Comparison of ENCODE assay signal across 25 cellular contexts in genomic region chr6:47349931-47350330, GRCh38. TPM values are rescaled to one million over a fixed set of nuclear protein-coding genes. Genes with fewer than 3 reads are reported as not detected.
A peak's percentile ranks its signal among the peaks of the same experiment; 100 is the strongest.
DNase-seq lines count a peak whose midpoint lies in the region; ATAC-seq, FAIRE-seq and TF ChIP-seq lines count a peak whose summit lies in the region.
"Had no signal": no experiment of that assay in that cellular context is flagged by ENCODE, and none has a peak within 500 bp of the region (broad histone marks: within the 10 kb centered on the region; RNA-seq: fewer than 3 reads in every experiment).

No MANE protein-coding gene starts in this region.

- H2AFZ ChIP-seq in HepG2 (ENCODE audit: low read length) = no peak overlapping the region
- peak overlapping the region; percentile 20; the same call in 1 of the 2 replicates for H2AFZ ChIP-seq in OCI-LY7 (ENCODE audit: low read length)
- no peak overlapping the region for H2AFZ ChIP-seq in K562 (ENCODE audit: low read depth, low read length)
- H2AFZ ChIP-seq in PC-3 (ENCODE audit: low read length) = no peak overlapping the region

- TF ChIP-seq POLR2A in HepG2 (IDR thresholded peaks at IDR 0.05; ENCODE audit: insufficient read depth in 1 of 2, low read depth in 2 of 2, low read length in 2 of 2) (no peak), right lobe of liver (IDR thresholded peaks at IDR 0.05) (no peak), K562 (conservative IDR thresholded peaks at IDR 0.05) (no peak)

- in situ Hi-C loops in HepG2 (cut with HindIII; ENCODE audit: extremely low pct_ligation_motif_present, low pct_unique_long_range_greater_than_20kb) (no loop called here), K562 (cut with MboI) (no loop called here)

- intact Hi-C loops in HepG2 (cut with micrococcal nuclease; ENCODE audit: unreplicated experiment) = no loop called here
- intact Hi-C loops in right lobe of liver (cut with DNase I) = no loop called here
- intact Hi-C loops in OCI-LY7 (cut with micrococcal nuclease; ENCODE audit: unreplicated experiment) = loop anchor here (10.0 kb wide), 1 partner anchor 715 kb away; no protein-coding TSS in a partner anchor
- intact Hi-C loops in K562 (cut with micrococcal nuclease) = no loop called here
- intact Hi-C loops in PC-3 (cut with micrococcal nuclease) = no loop called here

- H3K4me2 ChIP-seq in HepG2 (ENCODE audit: low read depth, low read length) (no peak overlapping the region), OCI-LY7 (ENCODE audit: low read length) (no peak overlapping the region), K562 (ENCODE audit: insufficient read depth, low read length) (no peak overlapping the region), PC-3 (ENCODE audit: low read length) (no peak overlapping the region)
- H3K4me2 ChIP-seq: A549; BLaER1 treated with 17β-estradiol and CSF1 and Interleukin-3, amounts not matched to agents 10 nM and 100 nM had no signal

- 18% methylated on average over 2 of the region's 2 CpGs for WGBS in HepG2 (ENCODE audit: low lambda C conversion rate)
- WGBS in right lobe of liver (ENCODE audit: insufficient coverage, low coverage, low lambda C conversion rate, missing lambda C conversion rate) = 44% methylated on average over 2 of the region's 2 CpGs
- 5% methylated on average over 2 of the region's 2 CpGs for WGBS in K562 (ENCODE audit: insufficient coverage, low coverage, missing lambda C conversion rate)

- no peaks in the 10 kb centered on the region for H4K20me1 ChIP-seq in HepG2 (ENCODE audit: insufficient read depth, low read length)
- H4K20me1 ChIP-seq in OCI-LY7 (ENCODE audit: insufficient read depth, low read length) = no peaks in the 10 kb centered on the region
- H4K20me1 ChIP-seq in K562 (replicated peaks; ENCODE audit: control insufficient read depth, insufficient read depth, low read length) = no peaks in the 10 kb centered on the region
- H4K20me1 ChIP-seq in PC-3 (ENCODE audit: low read length) = no peaks in the 10 kb centered on the region
- H4K20me1 ChIP-seq: BLaER1 treated with 17β-estradiol and CSF1 and Interleukin-3, amounts not matched to agents 10 nM and 100 nM had no signal

- TF ChIP-seq EP300 in HepG2 (IDR thresholded peaks at IDR 0.05; ENCODE audit: low read depth in 2 of 2, low read length in 2 of 2) (no peak), HepG2 (CRISPR knock-in tag; IDR thresholded peaks at IDR 0.05; ENCODE audit: borderline replicate concordance) (no peak), K562 (IDR thresholded peaks at IDR 0.05; ENCODE audit: low read length) (no peak)

- H3K9me1 ChIP-seq in K562 (ENCODE audit: control insufficient read depth, insufficient read depth, low read length) = no peaks in the 10 kb centered on the region

- H3K9me2 ChIP-seq in OCI-LY7 (ENCODE audit: insufficient read depth, low read length) (no peaks in the 10 kb centered on the region), PC-3 (replicated peaks; ENCODE audit: low read length) (no peaks in the 10 kb centered on the region)

- TF ChIP-seq RAD21 in HepG2 (CRISPR knock-in tag; IDR thresholded peaks at IDR 0.05) (no peak), K562 (CRISPR knock-in tag; conservative IDR thresholded peaks at IDR 0.05 in 1 of 2, IDR thresholded peaks at IDR 0.05 in 1 of 2) (no peak)

- DNase-seq in HepG2 (ENCODE audit: low spot score) (no peak), right lobe of liver (no peak), OCI-LY7 (ENCODE audit: low spot score) (no peak), K562 (ENCODE audit: extremely low read depth in 1 of 4, low spot score in 3 of 4) (no peak), PC-3 (no peak), foreskin melanocyte (no peak)
- DNase-seq in activated naive CD4-positive, alpha-beta T cell treated with Interleukin-2 at 50 U/mL for 16 hours = no peak
- DNase-seq: 8988T; ACHN; AML-193; BE2C; CD4-positive, alpha-beta T cell; CD8-positive, alpha-beta memory T cell; DMS 273 treated with DMSO at 0.1 percent for 48 hours; DMS79; EL; GF-D8; GOT3; HFFc6 had no signal

- H3K27ac ChIP-seq in HepG2 (ENCODE audit: extremely low read length, insufficient read depth, low read length) = no peak overlapping the region
- no peak overlapping the region for H3K27ac ChIP-seq in right lobe of liver
- no peak overlapping the region for H3K27ac ChIP-seq in OCI-LY7 (ENCODE audit: low read depth, low read length, poor library complexity, severe bottlenecking)
- H3K27ac ChIP-seq in K562 (ENCODE audit: extremely low read depth, low read depth, low read length) = no peak overlapping the region
- H3K27ac ChIP-seq in PC-3 (ENCODE audit: low read length) = no peak overlapping the region
- H3K27ac ChIP-seq: A549; BLaER1 treated with 17β-estradiol and CSF1 and Interleukin-3, amounts not matched to agents 10 nM and 100 nM had no signal

- CTCF ChIA-PET in HepG2 (lab: Yijun Ruan, JAX; ENCODE audit: low intra/inter-chr PET ratio, low total read pairs) (no interaction called here), OCI-LY7 (lab: Charles Lee; ENCODE audit: unreplicated experiment) (interaction anchor here (1.6 kb wide), 1 partner anchor 10 kb away, joined by 6 read pairs; no protein-coding TSS in a partner anchor), K562 (lab: Yijun Ruan, JAX; ENCODE audit: low intra/inter-chr PET ratio) (no interaction called here), PC-3 (lab: Charles Lee) (interaction anchor here (0.5 kb wide), 1 partner anchor 70 kb away, joined by 4 read pairs; no protein-coding TSS in a partner anchor)

- H3K79me2 ChIP-seq in HepG2 (ENCODE audit: insufficient read depth, low read length) (no peaks in the 10 kb centered on the region), OCI-LY7 (ENCODE audit: insufficient read depth, low read depth, low read length) (no peaks in the 10 kb centered on the region), K562 (ENCODE audit: control insufficient read depth, insufficient read depth, low read length) (no peaks in the 10 kb centered on the region), PC-3 (ENCODE audit: low read length) (no peaks in the 10 kb centered on the region)

- TF ChIP-seq CTCF in HepG2 (CRISPR knock-in tag; IDR thresholded peaks at IDR 0.05) (no peak), right lobe of liver (IDR thresholded peaks at IDR 0.05) (no peak), OCI-LY7 (conservative IDR thresholded peaks at IDR 0.05; ENCODE audit: low read length) (no peak), K562 (IDR thresholded peaks at IDR 0.05 in 2 of 3, conservative IDR thresholded peaks at IDR 0.05 in 1 of 3; ENCODE audit: insufficient read depth in 2 of 3, low read depth in 1 of 3, low read length in 3 of 3) (no peak), PC-3 (conservative IDR thresholded peaks at IDR 0.05; ENCODE audit: low read depth, low read length) (no peak)

- no peaks in the 10 kb centered on the region for H3K36me3 ChIP-seq in HepG2 (replicated peaks in 1 of 2; ENCODE audit: control insufficient read depth in 1 of 2, insufficient read depth in 2 of 2, low read length in 2 of 2)
- H3K36me3 ChIP-seq in right lobe of liver = no peaks in the 10 kb centered on the region
- peaks cover 3% of the 10 kb centered on the region; the same call in 1 of the 2 replicates for H3K36me3 ChIP-seq in OCI-LY7 (ENCODE audit: insufficient read depth, low read length)
- H3K36me3 ChIP-seq in K562 (ENCODE audit: control insufficient read depth, insufficient read depth, low read length) = no peaks in the 10 kb centered on the region
- no peaks in the 10 kb centered on the region for H3K36me3 ChIP-seq in PC-3 (ENCODE audit: low read depth, low read length)
- H3K36me3 ChIP-seq: BE2C; BLaER1 treated with 17β-estradiol and CSF1 and Interleukin-3, amounts not matched to agents 10 nM and 100 nM; HAP-1 had no signal

- ATAC-seq in HepG2 = no peak
- no peak for ATAC-seq in right lobe of liver
- ATAC-seq in K562 = no peak
- ATAC-seq in PC-3 = no peak
- ATAC-seq: A549 had no signal

- H3K4me3 ChIP-seq in HepG2 (replicated peaks in 1 of 3; ENCODE audit: insufficient read depth in 1 of 3, low read depth in 2 of 3, low read length in 3 of 3) = no peak overlapping the region
- no peak overlapping the region for H3K4me3 ChIP-seq in right lobe of liver
- H3K4me3 ChIP-seq in OCI-LY7 (ENCODE audit: low read depth, low read length, poor library complexity, severe bottlenecking) = no peak overlapping the region
- no peak overlapping the region for H3K4me3 ChIP-seq in K562
- H3K4me3 ChIP-seq in PC-3 (ENCODE audit: low read length) = no peak overlapping the region
- H3K4me3 ChIP-seq: A549; BLaER1 treated with 17β-estradiol and CSF1 and Interleukin-3, amounts not matched to agents 10 nM and 100 nM; HAP-1 had no signal

- H3K27me3 ChIP-seq in HepG2 (ENCODE audit: control insufficient read depth in 1 of 2, insufficient read depth in 2 of 2, low read length in 2 of 2) = no peaks in the 10 kb centered on the region; a peak in 2 of 5 replicates
- no peaks in the 10 kb centered on the region for H3K27me3 ChIP-seq in right lobe of liver
- no peaks in the 10 kb centered on the region for H3K27me3 ChIP-seq in K562 (ENCODE audit: control insufficient read depth in 2 of 2, insufficient read depth in 2 of 2, low read length in 2 of 2)
- H3K27me3 ChIP-seq in PC-3 (ENCODE audit: low read length) = no peaks in the 10 kb centered on the region
- H3K27me3 ChIP-seq: BLaER1 treated with 17β-estradiol and CSF1 and Interleukin-3, amounts not matched to agents 10 nM and 100 nM had no signal

- no peak for FAIRE-seq in HepG2 (lab: Jason Lieb, UNC)
- no peak for FAIRE-seq in K562 (lab: Jason Lieb, UNC)
- FAIRE-seq: A549, D721Med, GM12891, H54 had no signal

- no TSS peak for BruUV-seq in HepG2 (replicated peaks; lab: Mats Ljungman, UMichigan)
- BruUV-seq in OCI-LY7 (replicated peaks; lab: Mats Ljungman, UMichigan) = no TSS peak
- no TSS peak for BruUV-seq in K562 (replicated peaks; lab: Mats Ljungman, UMichigan)
- no TSS peak for BruUV-seq in PC-3 (replicated peaks; lab: Mats Ljungman, UMichigan)

- H3K9ac ChIP-seq in HepG2 (ENCODE audit: insufficient read depth, low read depth, low read length) (no peak overlapping the region), K562 (ENCODE audit: insufficient read depth in 1 of 2, low read depth in 2 of 2, low read length in 2 of 2) (no peak overlapping the region), PC-3 (ENCODE audit: low read length) (no peak overlapping the region)
- H3K9ac ChIP-seq: BLaER1 treated with 17β-estradiol and CSF1 and Interleukin-3, amounts not matched to agents 10 nM and 100 nM had no signal

- H3K9me3 ChIP-seq in HepG2 (ENCODE audit: low read length) (no peaks in the 10 kb centered on the region), right lobe of liver (no peaks in the 10 kb centered on the region), OCI-LY7 (ENCODE audit: low read length) (peaks cover 4% of the 10 kb centered on the region; the same call in 1 of the 2 replicates), K562 (replicated peaks; ENCODE audit: control insufficient read depth, insufficient read depth, low read depth, low read length) (no peaks in the 10 kb centered on the region), PC-3 (ENCODE audit: low read length) (no peaks in the 10 kb centered on the region)
- H3K9me3 ChIP-seq: A549, BE2C, HAP-1 had no signal

- no peaks in the 10 kb centered on the region for H3K4me1 ChIP-seq in HepG2 (ENCODE audit: insufficient read depth, low read length)
- H3K4me1 ChIP-seq in right lobe of liver = no peaks in the 10 kb centered on the region
- no peaks in the 10 kb centered on the region for H3K4me1 ChIP-seq in OCI-LY7 (ENCODE audit: insufficient read depth, low read length, poor library complexity, severe bottlenecking)
- no peaks in the 10 kb centered on the region for H3K4me1 ChIP-seq in K562 (replicated peaks in 1 of 2; ENCODE audit: control insufficient read depth in 2 of 2, insufficient read depth in 2 of 2, low read length in 2 of 2)
- no peaks in the 10 kb centered on the region for H3K4me1 ChIP-seq in PC-3 (ENCODE audit: insufficient read depth, low read length)
- H3K4me1 ChIP-seq: A549, BE2C, HAP-1 had no signal

- POLR2A ChIA-PET in HepG2 (lab: Yijun Ruan, JAX) (no interaction called here), OCI-LY7 (lab: Charles Lee) (interaction anchor here (0.7 to 1.7 kb wide), 10 partner anchors 9 to 1021 kb away, joined by 3 to 8 read pairs (median 3); partner anchors contain the start of gene CD2AP), K562 (lab: Yijun Ruan, JAX) (interaction anchor here (1.0 to 2.6 kb wide), 4 partner anchors 8 to 41 kb away, joined by 3 to 8 read pairs (median 4); no protein-coding TSS in a partner anchor), PC-3 (lab: Charles Lee; ENCODE audit: unreplicated experiment) (no interaction called here)

- no peaks in the 10 kb centered on the region for H3F3A ChIP-seq in PC-3 (ENCODE audit: low read length, unreplicated experiment)

RNA-seq across cellular contexts. Expression of gene TNFRSF21, which starts 40.2 kb away (rescaled TPM):
- 35.4 and 46.3 TPM in 2 replicates for total RNA-seq in HepG2 (2016; rRNA removed; fragmentation: Illumina TruSeq; extraction: Trizol)
- 64.4 and 66.8 TPM in 2 replicates for total RNA-seq in HepG2 (2016; cell fraction: cytosol; rRNA removed; fragmentation: Illumina TruSeq; extraction: Trizol; ENCODE audit: low read depth)
- total RNA-seq in HepG2 (2016; cell fraction: insoluble cytoplasmic fraction; rRNA removed; fragmentation: Illumina TruSeq; extraction: Trizol) = 32.9 and 45.1 TPM in 2 replicates
- total RNA-seq in HepG2 (2016; cell fraction: membrane; rRNA removed; fragmentation: Illumina TruSeq; extraction: Trizol) = 83.9 and 85.3 TPM in 2 replicates
- total RNA-seq in HepG2 (2016; cell fraction: nucleus; rRNA removed; fragmentation: Illumina TruSeq; extraction: Trizol) = 42.5 and 44.5 TPM in 2 replicates
- 24.8 and 27.5 TPM in 2 replicates for polyA plus RNA-seq in HepG2 (2011; rRNA removed)
- 28.3 and 32.5 TPM in 2 replicates for polyA plus RNA-seq in HepG2 (2011; cell fraction: cytosol; rRNA removed)
- polyA plus RNA-seq in HepG2 (2011; cell fraction: nucleus; rRNA removed) = 26.7 and 28.4 TPM in 2 replicates
- 29.4 and 72.1 TPM in 2 replicates for polyA plus RNA-seq in HepG2 (2012)
- polyA plus RNA-seq in HepG2 (2016; cell fraction: cytosol; fragmentation: Illumina TruSeq; extraction: Trizol; ENCODE audit: low read depth) = 7.7 and 9.6 TPM in 2 replicates
- polyA plus RNA-seq in HepG2 (2016; cell fraction: insoluble cytoplasmic fraction; fragmentation: Illumina TruSeq; extraction: Trizol; ENCODE audit: low read depth) = 42.9 and 49.8 TPM in 2 replicates
- 32.5 and 38.1 TPM in 2 replicates for polyA plus RNA-seq in HepG2 (2016; cell fraction: membrane; fragmentation: Illumina TruSeq; extraction: Trizol; ENCODE audit: low read depth)
- polyA plus RNA-seq in HepG2 (2016; cell fraction: nucleus; fragmentation: Illumina TruSeq; extraction: Trizol; ENCODE audit: insufficient read depth, low read depth) = 56.9 and 64.9 TPM in 2 replicates
- 26.7 and 80.6 TPM in 2 replicates for polyA minus RNA-seq in HepG2 (2011; rRNA and poly(A)+ RNA removed; ENCODE audit: low replicate concordance)
- polyA minus RNA-seq in HepG2 (2011; cell fraction: cytosol; rRNA and poly(A)+ RNA removed) = 40.3 and 44.4 TPM in 2 replicates
- 66.8 and 71.1 TPM in 2 replicates for polyA minus RNA-seq in HepG2 (2011; cell fraction: nucleus; rRNA and poly(A)+ RNA removed)
- 1 to 10 TPM; 1.9 to 7.9 (median 5.3) TPM for total RNA-seq in right lobe of liver
- total RNA-seq in OCI-LY7 (2014; rRNA removed; shearing (Covaris generic)) = 22.7 and 28.1 TPM in 2 replicates
- 35.1 and 36.5 TPM in 2 replicates for total RNA-seq in OCI-LY7 (2022)
- total RNA-seq in K562 (2011; cell fraction: chromatin; rRNA removed; ENCODE audit: low replicate concordance) = 2.4 and 4.7 TPM in 2 replicates
- total RNA-seq in K562 (2011; cell fraction: nucleolus; rRNA removed) = 3.3 and 3.5 TPM in 2 replicates
- total RNA-seq in K562 (2011; cell fraction: nucleoplasm; rRNA removed) = 4.5 and 7.1 TPM in 2 replicates
- total RNA-seq in K562 (2014; rRNA removed) = 2.2 and 3.0 TPM in 2 replicates
- 2.7 and 3.2 TPM in 2 replicates for total RNA-seq in K562 (2014; rRNA removed; fragmentation: Illumina TruSeq; extraction: Trizol)
- total RNA-seq in K562 (2015; rRNA removed; fragmentation: Illumina TruSeq; extraction: Trizol) = 2.9 and 3.0 TPM in 2 replicates
- total RNA-seq in K562 (2021) = 5.5 and 5.7 TPM in 2 replicates
- polyA plus RNA-seq in K562 (2011; rRNA removed) = 1.3 and 2.2 TPM in 2 replicates
- 1.5 and 2.8 TPM in 2 replicates for polyA plus RNA-seq in K562 (2011; cell fraction: cytosol; rRNA removed)
- polyA plus RNA-seq in K562 (2011; cell fraction: nucleus; rRNA removed) = 0.70 and 2.1 TPM in 2 replicates
- 2.4 and 3.2 TPM in 2 replicates for polyA plus RNA-seq in K562 (2012)
- polyA plus RNA-seq in K562 (2014; fragmentation: Illumina TruSeq; extraction: Trizol) = 3.9 and 4.8 TPM in 2 replicates
- under 1 TPM; 0.63 to 0.67 TPM for polyA plus RNA-seq in K562 (2014; fragmentation: Nextera tagmentation; extraction: Ambion mirVana)
- 1.4 and 2.0 TPM in 2 replicates for polyA plus RNA-seq in K562 (2014; rRNA removed)
- polyA minus RNA-seq in K562 (2011; rRNA and poly(A)+ RNA removed) = 6.3 and 10.1 TPM in 2 replicates
- polyA minus RNA-seq in K562 (2011; cell fraction: cytosol; rRNA and poly(A)+ RNA removed) = 3.0 and 6.8 TPM in 2 replicates
- 2.4 and 3.5 TPM in 2 replicates for polyA minus RNA-seq in K562 (2011; cell fraction: nucleus; rRNA and poly(A)+ RNA removed)
- 106 and 120 TPM in 2 replicates for total RNA-seq in PC-3 (2014; rRNA removed)

Comparison
In these comparisons a context has a peak if more than half of its experiments do, and no peak if none do; other contexts are left out.
1. CTCF ChIA-PET loops: an anchor here in OCI-LY7 (1.6 kb wide) and PC-3 (0.5 kb wide); none called in HepG2 and K562.
2. POLR2A ChIA-PET loops: an anchor here in OCI-LY7 (0.7 to 1.7 kb wide) and K562 (1.0 to 2.6 kb wide); none called in HepG2 and PC-3.
3. Of the 241 proteins assayed by ChIP-seq in both HepG2 and K562: peak only in HepG2: none; only in K562: none; in both: CEBPB; in neither: 240.